In genomic region chr15:73051811-73052678, GRCh38 we compare ENCODE assay signal across 8 cellular contexts. TPM values are rescaled to one million over a fixed set of nuclear protein-coding genes. Genes with fewer than 3 reads are reported as not detected.
DNase-seq lines count a peak whose midpoint lies in the region; ATAC-seq and TF ChIP-seq lines count a peak whose summit lies in the region.

Gene NEO1 (plus strand): TSS chr15:73052463. CDS start chr15:73052676, 213 bp downstream.

- H3K4me2 ChIP-seq in mesenchymal stem cell (ENCODE audit: low read length, poor library complexity, severe bottlenecking) = peak within 1 kb of the TSS; percentile 80

- H3K9ac ChIP-seq in endocrine pancreas (ENCODE audit: control insufficient read depth, insufficient read depth, low read length) (peak within 1 kb of the TSS; percentile 93), mesenchymal stem cell (ENCODE audit: low read length) (peak within 1 kb of the TSS; percentile 84)

- H3K4ac ChIP-seq in mesenchymal stem cell (ENCODE audit: low read depth in 1 of 2, low read length in 2 of 2) = peak within 1 kb of the TSS; percentile 98 to 99

- CTCF ChIA-PET in AG04449 (lab: Yijun Ruan, JAX) = no interaction called here

- peaks cover 2% of the 10 kb centered on the region for H3K79me1 ChIP-seq in mesenchymal stem cell (replicated peaks; ENCODE audit: low read length, poor library complexity, severe bottlenecking)

- peak within 1 kb of the TSS; percentile 93 for H2BK15ac ChIP-seq in mesenchymal stem cell (ENCODE audit: low read depth, poor library complexity, severe bottlenecking)

- POLR2A ChIA-PET in AG04449 (lab: Yijun Ruan, JAX) = interaction anchor here (1.4 kb wide), 1 partner anchor 279 kb away, joined by 3 read pairs; no protein-coding TSS in a partner anchor

- peak within 1 kb of the TSS; percentile 59 to 100 for H3K14ac ChIP-seq in mesenchymal stem cell (ENCODE audit: low read length in 2 of 2)

- H2BK120ac ChIP-seq in mesenchymal stem cell (ENCODE audit: low read depth, low read length) = peak within 1 kb of the TSS; percentile 89

- H4K8ac ChIP-seq in mesenchymal stem cell (ENCODE audit: low read length) = peak within 1 kb of the TSS; percentile 96

- peak within 1 kb of the TSS; percentile 71 for H3K4me3 ChIP-seq in AG04449 (ENCODE audit: low read depth, low read length)
- H3K4me3 ChIP-seq in endocrine pancreas (ENCODE audit: control insufficient read depth, insufficient read depth, low read length) = peak within 1 kb of the TSS; percentile 99
- peak within 1 kb of the TSS; percentile 93 for H3K4me3 ChIP-seq in mesenchymal stem cell (ENCODE audit: insufficient read depth in 1 of 2, low read depth in 1 of 2, low read length in 2 of 2)

- no peak within 1 kb of the TSS for H2AK5ac ChIP-seq in mesenchymal stem cell (ENCODE audit: low read length, severe bottlenecking)

- 2% methylated on average over 26 of the region's 110 CpGs for WGBS in mesenchymal stem cell

- peak within 1 kb of the TSS; percentile 90 for H3K27ac ChIP-seq in mesenchymal stem cell (ENCODE audit: low read length, poor library complexity, severe bottlenecking)

- H3K18ac ChIP-seq in mesenchymal stem cell (ENCODE audit: low read depth in 1 of 2, low read length in 2 of 2) = peak within 1 kb of the TSS; percentile 96

- H2AFZ ChIP-seq in mesenchymal stem cell (ENCODE audit: low read depth, low read length) = peak within 1 kb of the TSS; percentile 95

- peak within 1 kb of the TSS in 1 of 2 experiments; percentile 94 for H3K23ac ChIP-seq in mesenchymal stem cell (ENCODE audit: low read length in 2 of 2)

- H3K4me1 ChIP-seq in endocrine pancreas (ENCODE audit: control insufficient read depth, insufficient read depth, low read length) (peaks cover 18% of the 10 kb centered on the region), mesenchymal stem cell (ENCODE audit: control insufficient read depth, insufficient read depth, low read depth, low read length) (no peaks in the 10 kb centered on the region)

- H3K27me3 ChIP-seq in endocrine pancreas (ENCODE audit: control insufficient read depth, insufficient read depth, low read length) = no peaks in the 10 kb centered on the region
- H3K27me3 ChIP-seq in mesenchymal stem cell (ENCODE audit: control insufficient read depth in 1 of 2, insufficient read depth in 1 of 2, low read length in 2 of 2) = peaks cover 0 to 5% of the 10 kb centered on the region in 2 experiments

- no peaks in the 10 kb centered on the region for H3K9me3 ChIP-seq in endocrine pancreas (ENCODE audit: control insufficient read depth, low read length)
- H3K9me3 ChIP-seq in mesenchymal stem cell (ENCODE audit: control insufficient read depth, low read length) = no peaks in the 10 kb centered on the region

- no peak for DNase-seq in AG04449 (ENCODE audit: low read depth, low spot score)
- peak; percentile 43 for DNase-seq in GM19240 (ENCODE audit: insufficient read length, low spot score)
- DNase-seq in NCI-H82 treated with DMSO at 0.1 percent for 48 hours (lab: John Stamatoyannopoulos, UW; ENCODE audit: unreplicated experiment) = peak; percentile 83
- peak; percentile 78 for DNase-seq in activated CD8-positive, alpha-beta memory T cell treated with anti-CD3 and anti-CD28 coated beads, Interleukin-2, amount 50 U/mL, for 4 hours
- DNase-seq in mesenchymal stem cell = peak; percentile 89
- DNase-seq in stimulated activated CD8-positive, alpha-beta memory T cell treated with anti-CD3 and anti-CD28 coated beads, Interleukin-12 subunit alpha, Interleukin-12 subunit beta, amount 100 ng/mL, for 1 hour (ENCODE audit: low read depth) = peak; percentile 47

- peak within 1 kb of the TSS; percentile 96 for H2BK5ac ChIP-seq in mesenchymal stem cell (ENCODE audit: low read depth, low read length, poor library complexity, severe bottlenecking)

- H2BK12ac ChIP-seq in mesenchymal stem cell (ENCODE audit: low read length in 2 of 2) = peak within 1 kb of the TSS; percentile 2 to 96

- peak; percentile 64 for ATAC-seq in HG03521 (IDR thresholded peaks at IDR 0.05; ENCODE audit: unreplicated experiment)

- H3K36me3 ChIP-seq in endocrine pancreas (ENCODE audit: control insufficient read depth, insufficient read depth, low read length) (no peaks in the 10 kb centered on the region), mesenchymal stem cell (ENCODE audit: control insufficient read depth in 1 of 2, insufficient read depth in 2 of 2, low read depth in 1 of 2, low read length in 2 of 2) (no peaks in the 10 kb centered on the region)

- H4K91ac ChIP-seq in mesenchymal stem cell (ENCODE audit: low read length) = peak within 1 kb of the TSS; percentile 95

- TF ChIP-seq CTCF in AG04449 (IDR thresholded peaks at IDR 0.05; ENCODE audit: insufficient read depth, low read length, missing control alignments) = no peak

RNA-seq across cellular contexts. Expression of gene NEO1, which starts in this region (rescaled TPM):
- 90.4 TPM for polyA plus RNA-seq in mesenchymal stem cell (2013, experiment 1 of 2)
- polyA plus RNA-seq in mesenchymal stem cell (2013, experiment 2 of 2) = 85.2 TPM
